Comparison of ENCODE assay signal across 11 cellular contexts in genomic region chr11:134322553-134322952, GRCh38. TPM values are rescaled to one million over a fixed set of nuclear protein-coding genes. Genes with fewer than 3 reads are reported as not detected.
"Had no signal": no experiment of that assay in that cellular context is flagged by ENCODE, and none has a peak within 500 bp of the region (broad histone marks: within the 10 kb centered on the region; RNA-seq: fewer than 3 reads in every experiment).

No MANE protein-coding gene starts in this region.

- FAIRE-seq: H1, H54 had no signal

- H3K27ac ChIP-seq: GM23248 had no signal

- ATAC-seq: GM23338, HCT116 had no signal

- H2AFZ ChIP-seq: GM23248, GM23338 had no signal

- H3K4me2 ChIP-seq: GM23338 had no signal

- H3K9ac ChIP-seq: GM23248 had no signal

- H3K36me3 ChIP-seq: HAP-1 had no signal

- H3K9me3 ChIP-seq: HAP-1 had no signal

- H3K4me3 ChIP-seq: GM23248, GM23338, HAP-1 had no signal

- H3K4me1 ChIP-seq: HAP-1 had no signal

- DNase-seq: GM23248, GOT3, H7, H9, HCEC 1CT, HFFc6 had no signal

RNA-seq across cellular contexts. Expression of gene GLB1L2, which starts 9.2 kb away (rescaled TPM):
- total RNA-seq: GM23248, HFFc6 had no signal

RNA-seq across cellular contexts. Expression of gene GLB1L3, which starts 46.4 kb away (rescaled TPM):
- total RNA-seq: GM23248, HFFc6 had no signal
- polyA plus RNA-seq: GM23248 had no signal
